20 cellular contexts compared by ENCODE assay signal in genomic region chr20:12695937-12696336, GRCh38.
A peak's percentile ranks its signal among the peaks of the same experiment; 100 is the strongest.
DNase-seq lines count a peak whose midpoint lies in the region; FAIRE-seq and TF ChIP-seq lines count a peak whose summit lies in the region.
"Had no signal": no experiment of that assay in that cellular context is flagged by ENCODE, and none has a peak within 500 bp of the region (broad histone marks: within the 10 kb centered on the region; RNA-seq: fewer than 3 reads in every experiment).

No MANE protein-coding gene starts in this region.

- H2BK20ac ChIP-seq in H9 (ENCODE audit: low read depth, low read length, poor library complexity, severe bottlenecking) (no peak overlapping the region), H1 (ENCODE audit: low read length) (no peak overlapping the region)

- H3K27me3 Mint-ChIP-seq in H9 (ENCODE audit: low read depth) = no peaks in the 10 kb centered on the region
- no peaks in the 10 kb centered on the region for H3K27me3 Mint-ChIP-seq in Calu3 (ENCODE audit: unreplicated experiment)
- H3K27me3 Mint-ChIP-seq: B cell had no signal

- H3K18ac ChIP-seq in H9 (ENCODE audit: insufficient read length, low read depth, low read length) (no peak overlapping the region), H1 (ENCODE audit: extremely low read depth, low read length) (no peak overlapping the region)

- H4K8ac ChIP-seq in H9 (replicated peaks; ENCODE audit: insufficient read length, low read depth, low read length) = no peak overlapping the region
- H4K8ac ChIP-seq in H1 (ENCODE audit: extremely low read depth, insufficient read depth, low read length) = no peak overlapping the region

- CTCF ChIA-PET in H1 (lab: Charles Lee; ENCODE audit: partially characterized antibody) = interaction anchor here (0.7 to 2.4 kb wide), 7 partner anchors 12 to 723 kb away, joined by 3 to 13 read pairs (median 4); no protein-coding TSS in a partner anchor
- CTCF ChIA-PET in Calu3 (lab: Charles Lee) = no interaction called here

- H3K4ac ChIP-seq in H9 (ENCODE audit: low read depth, low read length) (no peak overlapping the region), H1 (replicated peaks; ENCODE audit: insufficient read length, low read depth, low read length) (no peak overlapping the region)

- H3K9ac ChIP-seq in H9 (ENCODE audit: extremely low read depth, insufficient read length, low read length) = no peak overlapping the region
- H3K9ac ChIP-seq in H1 (replicated peaks in 1 of 4; ENCODE audit: extremely low read depth in 1 of 4, low read depth in 3 of 4, low read length in 3 of 4) = no peak overlapping the region
- H3K9ac ChIP-seq: BLaER1 treated with 17β-estradiol and CSF1 and Interleukin-3, amounts not matched to agents 10 nM and 100 nM; GM23248 had no signal

- H2BK12ac ChIP-seq in H9 (ENCODE audit: insufficient read length, low read depth, low read length) (no peak overlapping the region), H1 (ENCODE audit: low read depth, low read length) (no peak overlapping the region; the same call in 1 of the 2 replicates)

- TF ChIP-seq EP300 in H1 (IDR thresholded peaks at IDR 0.05; ENCODE audit: borderline replicate concordance in 1 of 2, low read depth in 2 of 2, low read length in 2 of 2) = no peak

- H3K79me2 ChIP-seq in H9 (ENCODE audit: insufficient read depth, low read length) (no peaks in the 10 kb centered on the region), H1 (ENCODE audit: control insufficient read depth in 1 of 2, insufficient read depth in 2 of 2, low read length in 2 of 2) (no peaks in the 10 kb centered on the region)

- H4K5ac ChIP-seq in H9 (ENCODE audit: insufficient read length, low read depth, low read length) (no peak overlapping the region), H1 (ENCODE audit: insufficient read length, low read depth, low read length) (no peak overlapping the region)

- no TSS peak for BruUV-seq in Calu3 (replicated peaks; lab: Mats Ljungman, UMichigan)

- WGBS in H9 (ENCODE audit: extremely low coverage, insufficient read length, low lambda C conversion rate) = no CpG with 5 or more reads among the region's 3 CpGs
- WGBS in H1 (ENCODE audit: extremely low coverage in 1 of 2, insufficient coverage in 1 of 2, insufficient read length in 1 of 2, insufficient replicate concordance in 2 of 2, low coverage in 1 of 2, low lambda C conversion rate in 2 of 2, missing lambda C conversion rate in 1 of 2), 2 experiments = 86% methylated on average over 3 of the region's 3 CpGs; no CpG with 5 or more reads in 1 of the 2 experiments

- FAIRE-seq in H1 (lab: Jason Lieb, UNC) = no peak
- FAIRE-seq: D721Med, G401.6, GM12891, K562 had no signal

- no peak overlapping the region for H3K27ac ChIP-seq in H9 (ENCODE audit: insufficient read length, low read depth, low read length)
- no peak overlapping the region for H3K27ac ChIP-seq in H1 (ENCODE audit: low read depth, low read length)
- H3K27ac ChIP-seq: BLaER1 treated with 17β-estradiol and CSF1 and Interleukin-3, amounts not matched to agents 10 nM and 100 nM; GM23248; HL-60 had no signal

- H3K4me3 ChIP-seq in H1 (ENCODE audit: extremely low read depth in 1 of 4, insufficient read depth in 2 of 4, low read depth in 3 of 4, low read length in 4 of 4) = no peak overlapping the region
- H3K4me3 ChIP-seq: BLaER1 treated with 17β-estradiol and CSF1 and Interleukin-3, amounts not matched to agents 10 nM and 100 nM; GM23248; HAP-1; K562 had no signal

- peak; percentile 26 to 48; a peak in 3 of 4 replicates for TF ChIP-seq RAD21 in H1 (IDR thresholded peaks at IDR 0.05 in 1 of 2, conservative IDR thresholded peaks at IDR 0.05 in 1 of 2; ENCODE audit: low read depth in 2 of 2, low read length in 2 of 2)

- intact Hi-C loops in Calu3 (cut with micrococcal nuclease; ENCODE audit: unreplicated experiment) = no loop called here

- H3K4me1 Mint-ChIP-seq in H9 (peaks cover 6 to 15% of the 10 kb centered on the region in 2 experiments), Calu3 (ENCODE audit: low read depth, unreplicated experiment) (no peaks in the 10 kb centered on the region)
- H3K4me1 Mint-ChIP-seq: B cell had no signal

- H3K23me2 ChIP-seq in H9 (ENCODE audit: insufficient read length, low read depth, low read length, poor library complexity, severe bottlenecking) (no peaks in the 10 kb centered on the region), H1 (ENCODE audit: low read depth, low read length) (no peaks in the 10 kb centered on the region)

- no peaks in the 10 kb centered on the region for H4K20me1 ChIP-seq in H9 (ENCODE audit: control insufficient read depth, insufficient read depth, insufficient read length)
- H4K20me1 ChIP-seq in H1 (replicated peaks in 1 of 2; ENCODE audit: control insufficient read depth in 1 of 2, insufficient read depth in 2 of 2, low read length in 2 of 2) = no peaks in the 10 kb centered on the region
- H4K20me1 ChIP-seq: BLaER1 treated with 17β-estradiol and CSF1 and Interleukin-3, amounts not matched to agents 10 nM and 100 nM had no signal

- H3K36me3 Mint-ChIP-seq in H9 (ENCODE audit: insufficient read depth in 1 of 3, low read depth in 3 of 3) = no peaks in the 10 kb centered on the region
- no peaks in the 10 kb centered on the region for H3K36me3 Mint-ChIP-seq in Calu3 (ENCODE audit: insufficient read depth, unreplicated experiment)
- H3K36me3 Mint-ChIP-seq: CD8-positive, alpha-beta T cell had no signal

- TF ChIP-seq CTCF in H9 (conservative IDR thresholded peaks at IDR 0.05) = peak; percentile 53
- peak; percentile 24 to 56 (median 31); a peak in 3 of 4 replicates for TF ChIP-seq CTCF in H1 (IDR thresholded peaks at IDR 0.05; ENCODE audit: control extremely low read depth in 1 of 3, insufficient read depth in 1 of 3, low read depth in 1 of 3, low read length in 3 of 3)
- no peak for TF ChIP-seq CTCF in Calu3 (IDR thresholded peaks at IDR 0.05; ENCODE audit: unreplicated experiment)

- H2BK15ac ChIP-seq in H9 (ENCODE audit: low read depth, low read length) (no peak overlapping the region), H1 (ENCODE audit: low read length) (no peak overlapping the region; the same call in 1 of the 2 replicates)

- H3K27ac Mint-ChIP-seq in H9 = no peak overlapping the region
- no peak overlapping the region for H3K27ac Mint-ChIP-seq in Calu3 (ENCODE audit: unreplicated experiment)
- H3K27ac Mint-ChIP-seq: B cell; CD8-positive, alpha-beta T cell had no signal

- peak; percentile 1 for DNase-seq in NCI-H146 (lab: John Stamatoyannopoulos, UW)
- DNase-seq in NCI-H146 treated with DMSO at 0.1 percent for 48 hours (lab: John Stamatoyannopoulos, UW; ENCODE audit: unreplicated experiment) = no peak
- DNase-seq in H9 = peak; percentile 45
- no peak for DNase-seq in H1 (ENCODE audit: low read depth in 1 of 2, low spot score in 2 of 2)
- DNase-seq in left kidney (ENCODE audit: low read depth, low spot score) = peak; percentile 15
- no peak for DNase-seq in SIG-M5 treated with dmso at 0.1 percent for 504 hours (lab: John Stamatoyannopoulos, UW; ENCODE audit: unreplicated experiment)
- no peak for DNase-seq in Calu3
- DNase-seq in NCI-H2081 (lab: John Stamatoyannopoulos, UW) = no peak
- DNase-seq: 8988T; CD8-positive, alpha-beta T cell; GM23248; IMR-90 had no signal

- no peak overlapping the region for H3K23ac ChIP-seq in H9 (ENCODE audit: insufficient read length, low read depth, low read length)
- H3K23ac ChIP-seq in H1 (ENCODE audit: insufficient read length) = no peak overlapping the region

- H3K36me3 ChIP-seq in H1 (ENCODE audit: control insufficient read depth in 2 of 4, insufficient read depth in 4 of 4, low read length in 3 of 4) = no peaks in the 10 kb centered on the region; a peak in 1 of 8 replicates
- H3K36me3 ChIP-seq: BLaER1 treated with 17β-estradiol and CSF1 and Interleukin-3, amounts not matched to agents 10 nM and 100 nM; HAP-1 had no signal

- no peaks in the 10 kb centered on the region for H3K79me1 ChIP-seq in H9 (ENCODE audit: insufficient read depth, low read depth, low read length, poor library complexity, severe bottlenecking)
- no peaks in the 10 kb centered on the region for H3K79me1 ChIP-seq in H1 (ENCODE audit: low read depth, low read length)

- no peak for TF ChIP-seq POLR2A in H1 (IDR thresholded peaks at IDR 0.05; ENCODE audit: control extremely low read depth in 1 of 2, low read depth in 2 of 2, low read length in 2 of 2)

- H3K4me2 ChIP-seq in H9 (ENCODE audit: insufficient read depth, insufficient read length, low read length) = no peak overlapping the region
- H3K4me2 ChIP-seq in H1 (ENCODE audit: insufficient read depth in 1 of 2, low read depth in 2 of 2, low read length in 2 of 2) = no peak overlapping the region
- H3K4me2 ChIP-seq: BLaER1 treated with 17β-estradiol and CSF1 and Interleukin-3, amounts not matched to agents 10 nM and 100 nM had no signal

- POLR2A ChIA-PET in H1 (lab: Charles Lee; ENCODE audit: partially characterized antibody) = interaction anchor here (0.7 kb wide), 1 partner anchor 11 kb away, joined by 3 read pairs; no protein-coding TSS in a partner anchor

- H2AFZ ChIP-seq in H9 (ENCODE audit: low read length) (no peak overlapping the region), H1 (ENCODE audit: low read length) (no peak overlapping the region)
- H2AFZ ChIP-seq: GM23248 had no signal

- H3K9me3 ChIP-seq in H9 (ENCODE audit: control insufficient read depth, low read depth, low read length) = no peaks in the 10 kb centered on the region
- no peaks in the 10 kb centered on the region for H3K9me3 ChIP-seq in H1 (ENCODE audit: insufficient read depth in 2 of 2, low read depth in 1 of 2, low read length in 1 of 2)
- H3K9me3 ChIP-seq: BLaER1 treated with 17β-estradiol and CSF1 and Interleukin-3, amounts not matched to agents 10 nM and 100 nM; HAP-1 had no signal

- H3K4me1 ChIP-seq in H9 (ENCODE audit: insufficient read depth, low read length) (peaks cover 5% of the 10 kb centered on the region), H1 (replicated peaks in 1 of 4; ENCODE audit: control insufficient read depth in 3 of 4, insufficient read depth in 4 of 4, low read length in 3 of 4) (peaks cover 0 to 3% (median under 1%) of the 10 kb centered on the region in 4 experiments; a peak in 2 of 7 replicates)
- H3K4me1 ChIP-seq: BLaER1 treated with 17β-estradiol and CSF1 and Interleukin-3, amounts not matched to agents 10 nM and 100 nM; HAP-1 had no signal

- H2BK120ac ChIP-seq in H9 (ENCODE audit: low read depth, low read length, poor library complexity, severe bottlenecking) (no peak overlapping the region), H1 (replicated peaks; ENCODE audit: low read depth, low read length) (no peak overlapping the region)

- no peak overlapping the region for H3T11ph ChIP-seq in H9 (ENCODE audit: low read length)

- no peak overlapping the region for H2BK5ac ChIP-seq in H9 (ENCODE audit: insufficient read length, low read length)
- no peak overlapping the region for H2BK5ac ChIP-seq in H1 (ENCODE audit: low read depth, low read length)

- H3K4me3 Mint-ChIP-seq in H9 = no peak overlapping the region
- no peak overlapping the region for H3K4me3 Mint-ChIP-seq in Calu3 (ENCODE audit: low read depth, unreplicated experiment)
- H3K4me3 Mint-ChIP-seq: B cell; CD8-positive, alpha-beta T cell had no signal

- H2AK5ac ChIP-seq in H9 (ENCODE audit: insufficient read length, low read length) (no peak overlapping the region), H1 (ENCODE audit: low read depth, low read length) (no peak overlapping the region)

- H3K27me3 ChIP-seq in H9 (ENCODE audit: insufficient read depth, low read length) = no peaks in the 10 kb centered on the region
- no peaks in the 10 kb centered on the region for H3K27me3 ChIP-seq in H1 (replicated peaks in 1 of 4; ENCODE audit: control insufficient read depth in 3 of 4, extremely low read depth in 1 of 4, insufficient read depth in 3 of 4, low read length in 3 of 4)
- H3K27me3 ChIP-seq: BLaER1 treated with 17β-estradiol and CSF1 and Interleukin-3, amounts not matched to agents 10 nM and 100 nM had no signal

- H3K9me3 Mint-ChIP-seq in H9 (peaks cover 0 to 3% of the 10 kb centered on the region in 2 experiments; a peak in 1 of 5 replicates), Calu3 (ENCODE audit: low read depth, unreplicated experiment) (no peaks in the 10 kb centered on the region)

- H4K91ac ChIP-seq in H9 (ENCODE audit: insufficient read length, low read depth, low read length) (no peak overlapping the region), H1 (replicated peaks; ENCODE audit: insufficient read length, low read length) (no peak overlapping the region)

- H3K14ac ChIP-seq in H9 (ENCODE audit: insufficient read depth, low read length) = no peak overlapping the region
- H3K14ac ChIP-seq in H1 (ENCODE audit: insufficient read length) = no peak overlapping the region

- H3K56ac ChIP-seq in H9 (ENCODE audit: insufficient read length, low read depth, low read length) = no peak overlapping the region
- H3K56ac ChIP-seq in H1 (replicated peaks; ENCODE audit: insufficient read length, low read depth, low read length) = no peak overlapping the region

Comparison
In these comparisons a context has a peak if more than half of its experiments do, and no peak if none do; other contexts are left out.
1. DNase-seq: peak in NCI-H146 (single experiment), H9 (single experiment) and left kidney (single experiment); none in NCI-H146 treated with DMSO at 0.1 percent for 48 hours (single experiment), H1 (0 of 2), SIG-M5 treated with dmso at 0.1 percent for 504 hours (single experiment), Calu3 (single experiment) and NCI-H2081 (0 of 2).